In the genomic region with DNA sequence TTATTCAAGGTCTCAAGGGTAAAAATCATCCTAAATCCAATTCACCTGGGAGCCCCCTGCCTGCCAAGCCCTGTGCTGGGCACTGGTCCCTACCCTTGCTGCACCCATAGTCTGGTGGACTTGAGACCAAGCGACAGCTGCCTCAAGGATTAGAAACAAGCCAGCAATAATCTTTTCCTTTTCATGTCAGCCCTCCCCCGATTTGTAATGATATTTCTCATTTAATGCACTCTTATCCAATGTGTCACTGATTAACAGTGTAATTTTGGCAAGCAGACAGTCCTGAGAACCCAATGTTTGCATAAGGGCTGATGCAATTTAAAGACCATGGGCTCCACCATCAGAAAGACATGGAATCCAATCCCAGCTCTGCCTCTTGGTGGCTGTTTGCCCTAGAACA, we compare ENCODE assay signal across 19 cellular contexts.
DNase-seq lines count a peak whose midpoint lies in the region; ATAC-seq, FAIRE-seq and TF ChIP-seq lines count a peak whose summit lies in the region.
"Had no signal": no experiment of that assay in that cellular context is flagged by ENCODE, and none has a peak within 500 bp of the region (broad histone marks: within the 10 kb centered on the region; RNA-seq: fewer than 3 reads in every experiment).

No MANE protein-coding gene starts in this region.

- no peak overlapping the region for H3K27ac ChIP-seq in astrocyte (ENCODE audit: low read depth, low read length)
- no peak overlapping the region for H3K27ac ChIP-seq in GM23338 (ENCODE audit: low read depth)
- H3K27ac ChIP-seq: esophagus muscularis mucosa, left ventricle myocardium inferior had no signal

- H3K36me3 Mint-ChIP-seq in astrocyte (ENCODE audit: low read depth, unreplicated experiment) (no peaks in the 10 kb centered on the region), GM23338 (ENCODE audit: low read depth) (no peaks in the 10 kb centered on the region)

- H3K4me1 ChIP-seq in astrocyte (ENCODE audit: insufficient read depth, low read length) (no peaks in the 10 kb centered on the region), GM23338 (ENCODE audit: insufficient read depth) (no peaks in the 10 kb centered on the region)
- H3K4me1 ChIP-seq: esophagus muscularis mucosa, left ventricle myocardium inferior had no signal

- no peaks in the 10 kb centered on the region for H3K9me3 ChIP-seq in astrocyte (ENCODE audit: insufficient read depth, low read depth, low read length)
- H3K9me3 ChIP-seq: esophagus muscularis mucosa, left ventricle myocardium inferior had no signal

- H3K9me3 Mint-ChIP-seq in astrocyte (ENCODE audit: unreplicated experiment) (no peaks in the 10 kb centered on the region), GM23338 (no peaks in the 10 kb centered on the region)
- H3K9me3 Mint-ChIP-seq: activated T-helper 2 cell treated with anti-CD3 and anti-CD28 coated beads, Interferon-gamma antibody, Interleukin-2, Interleukin-4, amounts not matched to agents 10 μg/mL and 5 μg/mL and 100 μg/mL, durations not matched to agents 14 hours and 24 hours and 36 hours had no signal

- H3K4me1 Mint-ChIP-seq in astrocyte (ENCODE audit: low read depth, unreplicated experiment) = peaks cover 4% of the 10 kb centered on the region
- H3K4me1 Mint-ChIP-seq in GM23338 = 0 out of 3 replicates have a peak, but pooled peaks cover 2% of the 10 kb centered on the region

- H3K79me2 ChIP-seq in astrocyte (ENCODE audit: insufficient read depth, low read length) (no peaks in the 10 kb centered on the region), GM23338 (replicated peaks; ENCODE audit: insufficient read depth) (no peaks in the 10 kb centered on the region)

- H3K36me3 ChIP-seq in astrocyte (ENCODE audit: insufficient read depth, low read length) (no peaks in the 10 kb centered on the region), GM23338 (ENCODE audit: insufficient read depth) (no peaks in the 10 kb centered on the region)
- H3K36me3 ChIP-seq: esophagus muscularis mucosa, left ventricle myocardium inferior had no signal

- H3K27me3 Mint-ChIP-seq in astrocyte (ENCODE audit: low read depth, unreplicated experiment) (peaks cover 2% of the 10 kb centered on the region), GM23338 (ENCODE audit: insufficient read depth, low read depth, poor library complexity) (no peaks in the 10 kb centered on the region)

- TF ChIP-seq CTCF in astrocyte (IDR thresholded peaks at IDR 0.05; ENCODE audit: insufficient read depth, low read depth, low read length) (no peak), foreskin fibroblast (IDR thresholded peaks at IDR 0.05; ENCODE audit: low read depth, low read length) (no peak), GM10266 (IDR thresholded peaks at IDR 0.05; ENCODE audit: control insufficient read depth, insufficient read depth, low read depth, missing control alignments) (no peak), GM23338 (conservative IDR thresholded peaks at IDR 0.05; ENCODE audit: low read depth in 2 of 2) (no peak)

- H3K4me3 Mint-ChIP-seq in astrocyte (ENCODE audit: unreplicated experiment) (no peak overlapping the region), GM23338 (no peak overlapping the region)

- FAIRE-seq in astrocyte (lab: Jason Lieb, UNC) = no peak
- no peak for FAIRE-seq in urothelium cell line (lab: Jason Lieb, UNC)
- FAIRE-seq: RCC 7860 had no signal

- H3K9me2 ChIP-seq in GM23338 (ENCODE audit: insufficient read depth) = peaks cover 4% of the 10 kb centered on the region

- H4K20me1 ChIP-seq in astrocyte (ENCODE audit: insufficient read depth, low read length) (no peaks in the 10 kb centered on the region), GM23338 (replicated peaks; ENCODE audit: insufficient read depth) (no peaks in the 10 kb centered on the region)

- no peak overlapping the region for H3K4me3 ChIP-seq in astrocyte (ENCODE audit: insufficient read depth, low read depth, low read length)
- no peak overlapping the region for H3K4me3 ChIP-seq in foreskin fibroblast (ENCODE audit: low read depth in 1 of 2, low read length in 2 of 2)
- H3K4me3 ChIP-seq in GM23338 = no peak overlapping the region
- H3K4me3 ChIP-seq: esophagus muscularis mucosa, left ventricle myocardium inferior had no signal

- no peak overlapping the region for H3K4me2 ChIP-seq in astrocyte (ENCODE audit: low read length)
- no peak overlapping the region for H3K4me2 ChIP-seq in GM23338

- H3K27ac Mint-ChIP-seq in astrocyte (ENCODE audit: unreplicated experiment) (no peak overlapping the region), GM23338 (no peak overlapping the region)
- H3K27ac Mint-ChIP-seq: activated T-helper 2 cell treated with anti-CD3 and anti-CD28 coated beads, Interferon-gamma antibody, Interleukin-2, Interleukin-4, amounts not matched to agents 10 μg/mL and 5 μg/mL and 100 μg/mL, durations not matched to agents 14 hours and 24 hours and 36 hours had no signal

- H3F3A ChIP-seq in GM23338 (replicated peaks; ENCODE audit: low read depth) = no peaks in the 10 kb centered on the region

- DNase-seq in AG08395 (ENCODE audit: low spot score) (peak; percentile 24), HT-29 (ENCODE audit: low spot score) (peak; percentile 25), astrocyte (ENCODE audit: low read depth) (peak; percentile 8), foreskin fibroblast (peak; percentile 26 to 83), GM10266 (ENCODE audit: extremely low spot score) (no peak), GM23338 (ENCODE audit: low spot score) (no peak), urothelium cell line (ENCODE audit: low spot score) (no peak)
- DNase-seq: amygdala; COR-L47; cortex of kidney; Kasumi-1; left ventricle myocardium inferior; NCI-H1694; NCI-H510A treated with DMSO at 0.1 percent for 48 hours; stimulated activated naive CD4-positive, alpha-beta T cell had no signal

- H2AFZ ChIP-seq in astrocyte (ENCODE audit: low read depth, low read length) (no peak overlapping the region), GM23338 (no peak overlapping the region)

- no peak for ATAC-seq in GM23338
- ATAC-seq in GM21786 (IDR thresholded peaks at IDR 0.05; ENCODE audit: unreplicated experiment) = no peak

- H3K9ac ChIP-seq in astrocyte (ENCODE audit: low read length) = no peak overlapping the region

- H3K27me3 ChIP-seq in astrocyte (ENCODE audit: insufficient read depth, low read length) = no peaks in the 10 kb centered on the region
- H3K27me3 ChIP-seq in GM23338 (ENCODE audit: insufficient read depth) = no peaks in the 10 kb centered on the region
- H3K27me3 ChIP-seq: esophagus muscularis mucosa had no signal

TF ChIP-seq in GM23338, 12 proteins besides CTCF, POLR2A, EP300 and RAD21 (continues in another document):
- no peak for TF ChIP-seq STAT1 (IDR thresholded peaks at IDR 0.05; ENCODE audit: unreplicated experiment)
- TF ChIP-seq JUNB (IDR thresholded peaks at IDR 0.05; ENCODE audit: unreplicated experiment) = no peak
- TF ChIP-seq, protein P1, sequence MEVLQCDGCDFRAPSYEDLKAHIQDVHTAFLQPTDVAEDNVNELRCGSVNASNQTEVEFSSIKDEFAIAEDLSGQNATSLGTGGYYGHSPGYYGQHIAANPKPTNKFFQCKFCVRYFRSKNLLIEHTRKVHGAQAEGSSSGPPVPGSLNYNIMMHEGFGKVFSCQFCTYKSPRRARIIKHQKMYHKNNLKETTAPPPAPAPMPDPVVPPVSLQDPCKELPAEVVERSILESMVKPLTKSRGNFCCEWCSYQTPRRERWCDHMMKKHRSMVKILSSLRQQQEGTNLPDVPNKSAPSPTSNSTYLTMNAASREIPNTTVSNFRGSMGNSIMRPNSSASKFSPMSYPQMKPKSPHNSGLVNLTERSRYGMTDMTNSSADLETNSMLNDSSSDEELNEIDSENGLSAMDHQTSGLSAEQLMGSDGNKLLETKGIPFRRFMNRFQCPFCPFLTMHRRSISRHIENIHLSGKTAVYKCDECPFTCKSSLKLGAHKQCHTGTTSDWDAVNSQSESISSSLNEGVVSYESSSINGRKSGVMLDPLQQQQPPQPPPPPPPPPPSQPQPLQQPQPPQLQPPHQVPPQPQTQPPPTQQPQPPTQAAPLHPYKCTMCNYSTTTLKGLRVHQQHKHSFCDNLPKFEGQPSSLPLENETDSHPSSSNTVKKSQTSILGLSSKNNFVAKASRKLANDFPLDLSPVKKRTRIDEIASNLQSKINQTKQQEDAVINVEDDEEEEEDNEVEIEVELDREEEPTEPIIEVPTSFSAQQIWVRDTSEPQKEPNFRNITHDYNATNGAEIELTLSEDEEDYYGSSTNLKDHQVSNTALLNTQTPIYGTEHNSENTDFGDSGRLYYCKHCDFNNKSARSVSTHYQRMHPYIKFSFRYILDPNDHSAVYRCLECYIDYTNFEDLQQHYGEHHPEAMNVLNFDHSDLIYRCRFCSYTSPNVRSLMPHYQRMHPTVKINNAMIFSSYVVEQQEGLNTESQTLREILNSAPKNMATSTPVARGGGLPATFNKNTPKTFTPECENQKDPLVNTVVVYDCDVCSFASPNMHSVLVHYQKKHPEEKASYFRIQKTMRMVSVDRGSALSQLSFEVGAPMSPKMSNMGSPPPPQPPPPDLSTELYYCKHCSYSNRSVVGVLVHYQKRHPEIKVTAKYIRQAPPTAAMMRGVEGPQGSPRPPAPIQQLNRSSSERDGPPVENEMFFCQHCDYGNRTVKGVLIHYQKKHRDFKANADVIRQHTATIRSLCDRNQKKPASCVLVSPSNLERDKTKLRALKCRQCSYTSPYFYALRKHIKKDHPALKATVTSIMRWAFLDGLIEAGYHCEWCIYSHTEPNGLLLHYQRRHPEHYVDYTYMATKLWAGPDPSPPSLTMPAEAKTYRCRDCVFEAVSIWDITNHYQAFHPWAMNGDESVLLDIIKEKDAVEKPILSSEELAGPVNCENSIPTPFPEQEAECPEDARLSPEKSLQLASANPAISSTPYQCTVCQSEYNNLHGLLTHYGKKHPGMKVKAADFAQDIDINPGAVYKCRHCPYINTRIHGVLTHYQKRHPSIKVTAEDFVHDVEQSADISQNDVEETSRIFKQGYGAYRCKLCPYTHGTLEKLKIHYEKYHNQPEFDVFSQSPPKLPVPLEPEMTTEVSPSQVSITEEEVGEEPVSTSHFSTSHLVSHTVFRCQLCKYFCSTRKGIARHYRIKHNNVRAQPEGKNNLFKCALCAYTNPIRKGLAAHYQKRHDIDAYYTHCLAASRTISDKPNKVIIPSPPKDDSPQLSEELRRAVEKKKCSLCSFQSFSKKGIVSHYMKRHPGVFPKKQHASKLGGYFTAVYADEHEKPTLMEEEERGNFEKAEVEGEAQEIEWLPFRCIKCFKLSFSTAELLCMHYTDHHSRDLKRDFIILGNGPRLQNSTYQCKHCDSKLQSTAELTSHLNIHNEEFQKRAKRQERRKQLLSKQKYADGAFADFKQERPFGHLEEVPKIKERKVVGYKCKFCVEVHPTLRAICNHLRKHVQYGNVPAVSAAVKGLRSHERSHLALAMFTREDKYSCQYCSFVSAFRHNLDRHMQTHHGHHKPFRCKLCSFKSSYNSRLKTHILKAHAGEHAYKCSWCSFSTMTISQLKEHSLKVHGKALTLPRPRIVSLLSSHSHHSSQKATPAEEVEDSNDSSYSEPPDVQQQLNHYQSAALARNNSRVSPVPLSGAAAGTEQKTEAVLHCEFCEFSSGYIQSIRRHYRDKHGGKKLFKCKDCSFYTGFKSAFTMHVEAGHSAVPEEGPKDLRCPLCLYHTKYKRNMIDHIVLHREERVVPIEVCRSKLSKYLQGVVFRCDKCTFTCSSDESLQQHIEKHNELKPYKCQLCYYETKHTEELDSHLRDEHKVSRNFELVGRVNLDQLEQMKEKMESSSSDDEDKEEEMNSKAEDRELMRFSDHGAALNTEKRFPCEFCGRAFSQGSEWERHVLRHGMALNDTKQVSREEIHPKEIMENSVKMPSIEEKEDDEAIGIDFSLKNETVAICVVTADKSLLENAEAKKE (CRISPR knock-in tag; IDR thresholded peaks at IDR 0.05) = no peak

Comparison
In these comparisons a context has a peak if more than half of its experiments do, and no peak if none do; other contexts are left out.
1. DNase-seq: peak in AG08395 (single experiment), HT-29 (single experiment), astrocyte (single experiment) and foreskin fibroblast (2 of 2); none in GM10266 (single experiment), GM23338 (single experiment) and urothelium cell line (single experiment).